ENCODE assay signal across 24 cellular contexts in genomic region chr4:156614536-156614935, GRCh38.
"Had no signal": no experiment of that assay in that cellular context is flagged by ENCODE, and none has a peak within 500 bp of the region (broad histone marks: within the 10 kb centered on the region; RNA-seq: fewer than 3 reads in every experiment).

No MANE protein-coding gene starts in this region.

- H3K9me3 ChIP-seq: body of pancreas, lower lobe of right lung, spleen, thoracic aorta, upper lobe of left lung had no signal

- H3K27ac ChIP-seq: body of pancreas, foreskin keratinocyte, lower lobe of right lung, spleen, upper lobe of left lung had no signal

- H3K27me3 ChIP-seq: body of pancreas, foreskin keratinocyte, spleen, upper lobe of left lung had no signal

- H3K4me3 Mint-ChIP-seq: activated CD4-positive, alpha-beta memory T cell treated with anti-CD3 and anti-CD28 coated beads for 36 hours; activated naive CD8-positive, alpha-beta T cell treated with anti-CD3 and anti-CD28 coated beads, Interleukin-2, amount 10 ng/mL, durations not matched to agents 7 days and 5 days; natural killer cell treated with Interleukin-12 subunit alpha and Interleukin-12 subunit beta and Interleukin-15 and Interleukin-18, amount 100 ng/mL, for 72 hours; T-helper 17 cell had no signal

- H3K4me3 ChIP-seq: body of pancreas, lower lobe of right lung, spleen, thoracic aorta, upper lobe of left lung had no signal

- H3K27me3 Mint-ChIP-seq: activated CD4-positive, alpha-beta memory T cell treated with anti-CD3 and anti-CD28 coated beads for 36 hours; activated naive CD8-positive, alpha-beta T cell treated with anti-CD3 and anti-CD28 coated beads, Interleukin-2, amount 10 ng/mL, durations not matched to agents 7 days and 5 days; natural killer cell treated with Interleukin-12 subunit alpha and Interleukin-12 subunit beta and Interleukin-15 and Interleukin-18, amount 100 ng/mL, for 72 hours; T-helper 17 cell had no signal

- H3K4me1 ChIP-seq: foreskin keratinocyte, lower lobe of right lung, spleen, upper lobe of left lung had no signal

- H3K27ac Mint-ChIP-seq: activated CD4-positive, alpha-beta memory T cell treated with anti-CD3 and anti-CD28 coated beads for 36 hours; activated naive CD8-positive, alpha-beta T cell treated with anti-CD3 and anti-CD28 coated beads, Interleukin-2, amount 10 ng/mL, durations not matched to agents 7 days and 5 days; natural killer cell treated with Interleukin-12 subunit alpha and Interleukin-12 subunit beta and Interleukin-15 and Interleukin-18, amount 100 ng/mL, for 72 hours; T-helper 17 cell had no signal

- H3K36me3 ChIP-seq: lower lobe of right lung, spleen, thoracic aorta, upper lobe of left lung had no signal

- H3K36me3 Mint-ChIP-seq: activated CD4-positive, alpha-beta memory T cell treated with anti-CD3 and anti-CD28 coated beads for 36 hours; activated naive CD8-positive, alpha-beta T cell treated with anti-CD3 and anti-CD28 coated beads, Interleukin-2, amount 10 ng/mL, durations not matched to agents 7 days and 5 days; natural killer cell treated with Interleukin-12 subunit alpha and Interleukin-12 subunit beta and Interleukin-15 and Interleukin-18, amount 100 ng/mL, for 72 hours had no signal

- H3K4me1 Mint-ChIP-seq: activated naive CD8-positive, alpha-beta T cell treated with anti-CD3 and anti-CD28 coated beads, Interleukin-2, amount 10 ng/mL, durations not matched to agents 7 days and 5 days; T-helper 17 cell had no signal

- ATAC-seq: body of pancreas; foreskin keratinocyte; natural killer cell treated with Interleukin-12 subunit alpha and Interleukin-12 subunit beta and Interleukin-15 and Interleukin-18, amount 100 ng/mL, for 72 hours; sciatic nerve; T-helper 17 cell had no signal

- H3K9me3 Mint-ChIP-seq: activated CD4-positive, alpha-beta memory T cell treated with anti-CD3 and anti-CD28 coated beads for 36 hours; activated naive CD8-positive, alpha-beta T cell treated with anti-CD3 and anti-CD28 coated beads, Interleukin-2, amount 10 ng/mL, durations not matched to agents 7 days and 5 days had no signal

- DNase-seq: activated CD4-positive, alpha-beta memory T cell treated with anti-CD3 and anti-CD28 coated beads for 36 hours; activated CD4-positive, alpha-beta T cell treated with anti-CD3 and anti-CD28 coated beads for 48 hours; activated CD4-positive, CD25-positive, alpha-beta regulatory T cell; activated naive CD4-positive, alpha-beta T cell treated with Interleukin-2 at 50 U/mL for 16 hours; activated naive CD8-positive, alpha-beta T cell treated with anti-CD3 and anti-CD28 coated beads, Interleukin-2, amount 10 ng/mL, durations not matched to agents 7 days and 5 days; activated T-cell treated with anti-CD3 and anti-CD28 coated beads, Interleukin-2, amount 50 U/mL, for 48 hours; amygdala; caudate nucleus; dermis blood vessel endothelial cell; effector CD8-positive, alpha-beta T cell; erythroblast; kidney; lower lobe of right lung; spleen; stimulated activated CD4-positive, alpha-beta T cell treated with anti-CD3 and anti-CD28 coated beads, Interleukin-4, amount 100 ng/mL, for 1 hour; stimulated activated naive CD4-positive, alpha-beta T cell treated with Interleukin-2 at 50 U/mL for 16 hours; SW 1271; T-helper 17 cell; upper lobe of left lung had no signal
